In genomic region chr17:7222093-7222971, GRCh38 we compare ENCODE assay signal across 14 cellular contexts. TPM values are rescaled to one million over a fixed set of nuclear protein-coding genes. Genes with fewer than 3 reads are reported as not detected.
DNase-seq lines count a peak whose midpoint lies in the region; ATAC-seq and TF ChIP-seq lines count a peak whose summit lies in the region.
"Had no signal": no experiment of that assay in that cellular context is flagged by ENCODE, and none has a peak within 500 bp of the region (broad histone marks: within the 10 kb centered on the region; RNA-seq: fewer than 3 reads in every experiment).

No MANE protein-coding gene starts in this region.

- in situ Hi-C loops in G401 (cut with HindIII; ENCODE audit: low sequenced_read_pairs): loop anchor here (10.0 kb wide), 1 partner anchor 102 kb away; the partner anchor contains the start of gene NEURL4

- TF ChIP-seq CTCF in NB4 (IDR thresholded peaks at IDR 0.05; ENCODE audit: low read depth, low read length) (no peak), progenitor cell of endocrine pancreas (IDR thresholded peaks at IDR 0.05; ENCODE audit: unreplicated experiment) (no peak)

- peak overlapping the region; percentile 23 for H3K4me3 Mint-ChIP-seq in progenitor cell of endocrine pancreas (ENCODE audit: low read depth)

- no peaks in the 10 kb centered on the region for H3K9me3 Mint-ChIP-seq in progenitor cell of endocrine pancreas (ENCODE audit: low read depth)

- H3K27ac Mint-ChIP-seq in progenitor cell of endocrine pancreas: peak overlapping the region; percentile 64

- peaks cover 19% of the 10 kb centered on the region for H3K4me1 Mint-ChIP-seq in progenitor cell of endocrine pancreas (ENCODE audit: low read depth)

- H3K36me3 Mint-ChIP-seq in progenitor cell of endocrine pancreas (ENCODE audit: insufficient read depth): peaks cover 6% of the 10 kb centered on the region

- TF ChIP-seq POLR2A in NB4 (IDR thresholded peaks at IDR 0.05; ENCODE audit: extremely low read depth, insufficient read length): no peak

- peak; percentile 9 for DNase-seq in G401 (ENCODE audit: low spot score)
- DNase-seq in NB4 (ENCODE audit: low read depth): peak; percentile 9
- peak; percentile 28 for DNase-seq in cerebellar cortex (ENCODE audit: low spot score)
- DNase-seq in progenitor cell of endocrine pancreas (ENCODE audit: low spot score, unreplicated experiment): no peak
- no peak for DNase-seq in germinal center (ENCODE audit: low spot score)
- DNase-seq in cerebellum (ENCODE audit: low spot score): no peak
- DNase-seq in pons (ENCODE audit: low spot score): no peak
- DNase-seq: aorta, midbrain, NCI-H2171 treated with DMSO at 0.1 percent for 48 hours, T-helper 9 cell had no signal

- no peak overlapping the region for H3K4me3 ChIP-seq in NB4 (ENCODE audit: low read depth, low read length)
- H3K4me3 ChIP-seq: thoracic aorta had no signal

- H3K27me3 Mint-ChIP-seq in progenitor cell of endocrine pancreas: no peaks in the 10 kb centered on the region

- no peak for ATAC-seq in GM18520 (IDR thresholded peaks at IDR 0.05; ENCODE audit: unreplicated experiment)
- ATAC-seq: right lobe of liver had no signal

RNA-seq across cellular contexts. Expression of gene ACADVL, which starts 2.6 kb away (rescaled TPM):
- 399 and 405 TPM in 2 replicates for total RNA-seq in G401 (2014; rRNA removed; shearing (Covaris generic))
- total RNA-seq in progenitor cell of endocrine pancreas (653 and 693 TPM in 2 replicates), cerebellum (100 TPM)

RNA-seq across cellular contexts. Expression of gene DLG4, which starts 2.7 kb away (rescaled TPM):
- total RNA-seq in G401 (2014; rRNA removed; shearing (Covaris generic)): 15.5 and 18.8 TPM in 2 replicates
- total RNA-seq in progenitor cell of endocrine pancreas (46.3 and 48.6 TPM in 2 replicates), cerebellum (77.9 TPM)

RNA-seq across cellular contexts. Expression of gene DVL2, which starts 12.0 kb away (rescaled TPM):
- 89.9 and 99.0 TPM in 2 replicates for total RNA-seq in G401 (2014; rRNA removed; shearing (Covaris generic))
- total RNA-seq in progenitor cell of endocrine pancreas (104 TPM in 2 replicates), cerebellum (52.5 TPM)

RNA-seq across cellular contexts. Expression of gene PHF23, which starts 16.9 kb away (rescaled TPM):
- total RNA-seq in G401 (2014; rRNA removed; shearing (Covaris generic)): 113 and 121 TPM in 2 replicates
- total RNA-seq in progenitor cell of endocrine pancreas (66.9 and 73.7 TPM in 2 replicates), cerebellum (20.5 TPM)

RNA-seq across cellular contexts. Expression of gene GABARAP, which starts 19.9 kb away (rescaled TPM):
- 227 and 249 TPM in 2 replicates for total RNA-seq in G401 (2014; rRNA removed; shearing (Covaris generic))
- total RNA-seq in progenitor cell of endocrine pancreas (447 and 466 TPM in 2 replicates), cerebellum (102 TPM)

Comparison
In these comparisons a context has a peak if more than half of its experiments do, and no peak if none do; other contexts are left out.
1. DNase-seq: peak in G401 (single experiment), NB4 (single experiment) and cerebellar cortex (single experiment); none in progenitor cell of endocrine pancreas (single experiment), germinal center (single experiment), cerebellum (single experiment) and pons (single experiment).